ENCODE assay signal across 22 cellular contexts in the genomic region with DNA sequence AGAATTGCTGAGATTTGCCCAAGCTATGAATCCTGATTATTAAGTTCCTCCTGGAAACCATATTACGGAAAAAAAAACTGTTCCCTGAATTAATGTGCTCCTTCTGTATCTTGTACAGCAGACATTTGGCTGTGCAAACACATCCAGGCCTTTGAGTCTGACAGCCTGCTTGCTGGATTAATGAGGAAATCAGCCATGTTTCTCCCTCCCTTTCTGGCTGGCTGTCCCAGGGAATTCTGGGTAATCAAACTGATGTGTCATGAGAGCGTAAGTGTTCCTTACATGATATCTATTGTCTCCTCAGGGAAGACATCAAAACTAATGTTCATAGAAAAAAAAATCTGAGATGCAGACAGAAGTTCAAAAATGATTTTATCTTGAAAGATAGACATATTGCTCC. TPM values are rescaled to one million over a fixed set of nuclear protein-coding genes. Genes with fewer than 3 reads are reported as not detected.
"Had no signal": no experiment of that assay in that cellular context is flagged by ENCODE, and none has a peak within 500 bp of the region (broad histone marks: within the 10 kb centered on the region; RNA-seq: fewer than 3 reads in every experiment).

No MANE protein-coding gene starts in this region.

- H3K4me1 Mint-ChIP-seq: activated CD4-positive, alpha-beta T cell treated with anti-CD3 and anti-CD28 coated beads, Interleukin-2, amount 10 ng/mL, durations not matched to agents 24 days and 14 days; activated CD8-positive, alpha-beta memory T cell treated with anti-CD3 and anti-CD28 coated beads, Interleukin-2, amount 10 ng/mL, durations not matched to agents 7 days and 5 days; activated naive CD8-positive, alpha-beta T cell treated with anti-CD3 and anti-CD28 coated beads, Interleukin-2, amount 50 U/mL, for 24 hours; naive thymus-derived CD8-positive, alpha-beta T cell had no signal

- H3K27ac Mint-ChIP-seq: activated CD4-positive, alpha-beta T cell treated with anti-CD3 and anti-CD28 coated beads, Interleukin-2, amount 10 ng/mL, durations not matched to agents 24 days and 14 days; activated CD8-positive, alpha-beta memory T cell treated with anti-CD3 and anti-CD28 coated beads, Interleukin-2, amount 10 ng/mL, durations not matched to agents 7 days and 5 days; activated CD8-positive, alpha-beta T cell treated with anti-CD3 and anti-CD28 coated beads for 36 hours; activated naive CD8-positive, alpha-beta T cell treated with anti-CD3 and anti-CD28 coated beads, Interleukin-2, amount 50 U/mL, for 24 hours; activated T-helper 1 cell treated with anti-CD3 and anti-CD28 coated beads, Interleukin-12 subunit alpha, Interleukin-12 subunit beta, Interleukin-2, Interleukin-4 antibody, amounts not matched to agents 30 ng/mL and 10 ng/mL and 1 ng/mL, durations not matched to agents 14 hours and 24 hours and 36 hours; dendritic cell treated with granulocyte-macrophage colony-stimulating factor and Interleukin-4, amounts not matched to agents 40 ng/mL and 50 ng/mL, for 4 days; T-helper 1 cell treated with Interleukin-12 subunit alpha and Interleukin-12 subunit beta and Interleukin-4 antibody, amounts not matched to agents 30 μg/mL and 1 μg/mL, for 36 hours had no signal

- H3K4me3 Mint-ChIP-seq: activated CD4-positive, alpha-beta T cell treated with anti-CD3 and anti-CD28 coated beads, Interleukin-2, amount 10 ng/mL, durations not matched to agents 24 days and 14 days; activated CD8-positive, alpha-beta memory T cell treated with anti-CD3 and anti-CD28 coated beads, Interleukin-2, amount 10 ng/mL, durations not matched to agents 7 days and 5 days; activated CD8-positive, alpha-beta T cell treated with anti-CD3 and anti-CD28 coated beads for 36 hours; activated naive CD8-positive, alpha-beta T cell treated with anti-CD3 and anti-CD28 coated beads, Interleukin-2, amount 50 U/mL, for 24 hours; activated T-helper 1 cell treated with anti-CD3 and anti-CD28 coated beads, Interleukin-12 subunit alpha, Interleukin-12 subunit beta, Interleukin-2, Interleukin-4 antibody, amounts not matched to agents 30 ng/mL and 10 ng/mL and 1 ng/mL, durations not matched to agents 14 hours and 24 hours and 36 hours; dendritic cell treated with granulocyte-macrophage colony-stimulating factor and Interleukin-4, amounts not matched to agents 40 ng/mL and 50 ng/mL, for 4 days; naive thymus-derived CD8-positive, alpha-beta T cell; T-helper 1 cell treated with Interleukin-12 subunit alpha and Interleukin-12 subunit beta and Interleukin-4 antibody, amounts not matched to agents 30 μg/mL and 1 μg/mL, for 36 hours had no signal

- DNase-seq: activated CD4-positive, alpha-beta T cell treated with anti-CD3 and anti-CD28 coated beads, Interleukin-2, amount 10 ng/mL, durations not matched to agents 24 days and 14 days; activated CD8-positive, alpha-beta T cell treated with anti-CD3 and anti-CD28 coated beads for 36 hours; activated gamma-delta T cell; activated naive CD4-positive, alpha-beta T cell treated with anti-CD3 and anti-CD28 coated beads, Interleukin-2, amount 50 U/mL, for 16 hours; activated naive CD8-positive, alpha-beta T cell treated with anti-CD3 and anti-CD28 coated beads, Interleukin-2, amount 50 U/mL, for 24 hours; activated T-cell treated with anti-CD3 and anti-CD28 coated beads for 4 hours; effector CD8-positive, alpha-beta T cell; foreskin melanocyte; left ventricle myocardium inferior; naive thymus-derived CD8-positive, alpha-beta T cell; ovary; right cardiac atrium; stimulated activated CD4-positive, alpha-beta T cell treated with anti-CD3 and anti-CD28 coated beads, Interleukin-4, amount 100 ng/mL, for 4 hours; stimulated activated naive CD8-positive, alpha-beta T cell treated with anti-CD3 and anti-CD28 coated beads, Interleukin-15, Interleukin-2, amounts not matched to agents 100 U/mL and 50 U/mL, for 24 hours; T1000; upper lobe of right lung had no signal

- H3K36me3 Mint-ChIP-seq: activated CD8-positive, alpha-beta memory T cell treated with anti-CD3 and anti-CD28 coated beads, Interleukin-2, amount 10 ng/mL, durations not matched to agents 7 days and 5 days had no signal

- H3K4me3 ChIP-seq: hepatocyte, left ventricle myocardium inferior, ovary, upper lobe of right lung had no signal

- H3K9me3 Mint-ChIP-seq: activated CD4-positive, alpha-beta T cell treated with anti-CD3 and anti-CD28 coated beads, Interleukin-2, amount 10 ng/mL, durations not matched to agents 24 days and 14 days; activated CD8-positive, alpha-beta T cell treated with anti-CD3 and anti-CD28 coated beads for 36 hours; activated naive CD8-positive, alpha-beta T cell treated with anti-CD3 and anti-CD28 coated beads, Interleukin-2, amount 50 U/mL, for 24 hours; activated T-helper 1 cell treated with anti-CD3 and anti-CD28 coated beads, Interleukin-12 subunit alpha, Interleukin-12 subunit beta, Interleukin-2, Interleukin-4 antibody, amounts not matched to agents 30 ng/mL and 10 ng/mL and 1 ng/mL, durations not matched to agents 14 hours and 24 hours and 36 hours; T-helper 1 cell treated with Interleukin-12 subunit alpha and Interleukin-12 subunit beta and Interleukin-4 antibody, amounts not matched to agents 30 μg/mL and 1 μg/mL, for 36 hours had no signal

- ATAC-seq: activated CD4-positive, CD25-positive, alpha-beta regulatory T cell treated with anti-CD3 and anti-CD28 coated beads, Interleukin-2, amount 50 U/mL, for 24 hours; activated CD8-positive, alpha-beta memory T cell treated with anti-CD3 and anti-CD28 coated beads, Interleukin-2, amount 10 ng/mL, durations not matched to agents 7 days and 5 days; activated CD8-positive, alpha-beta T cell treated with anti-CD3 and anti-CD28 coated beads for 36 hours; activated naive CD8-positive, alpha-beta T cell treated with anti-CD3 and anti-CD28 coated beads, Interleukin-2, amount 50 U/mL, for 24 hours; naive thymus-derived CD8-positive, alpha-beta T cell; right cardiac atrium; stimulated activated naive CD8-positive, alpha-beta T cell treated with anti-CD3 and anti-CD28 coated beads, Interleukin-15, Interleukin-2, amounts not matched to agents 100 U/mL and 50 U/mL, for 24 hours; upper lobe of right lung had no signal

RNA-seq across cellular contexts. Expression of a gene that starts 18.8 kb away (rescaled TPM):
- total RNA-seq: activated CD8-positive, alpha-beta memory T cell treated with anti-CD3 and anti-CD28 coated beads, Interleukin-2, amount 10 ng/mL, durations not matched to agents 7 days and 5 days; activated CD8-positive, alpha-beta T cell treated with anti-CD3 and anti-CD28 coated beads for 36 hours; activated T-helper 1 cell treated with anti-CD3 and anti-CD28 coated beads, Interleukin-12 subunit alpha, Interleukin-12 subunit beta, Interleukin-2, Interleukin-4 antibody, amounts not matched to agents 30 ng/mL and 10 ng/mL and 1 ng/mL, durations not matched to agents 14 hours and 24 hours and 36 hours; naive thymus-derived CD8-positive, alpha-beta T cell had no signal
